In the genomic region with DNA sequence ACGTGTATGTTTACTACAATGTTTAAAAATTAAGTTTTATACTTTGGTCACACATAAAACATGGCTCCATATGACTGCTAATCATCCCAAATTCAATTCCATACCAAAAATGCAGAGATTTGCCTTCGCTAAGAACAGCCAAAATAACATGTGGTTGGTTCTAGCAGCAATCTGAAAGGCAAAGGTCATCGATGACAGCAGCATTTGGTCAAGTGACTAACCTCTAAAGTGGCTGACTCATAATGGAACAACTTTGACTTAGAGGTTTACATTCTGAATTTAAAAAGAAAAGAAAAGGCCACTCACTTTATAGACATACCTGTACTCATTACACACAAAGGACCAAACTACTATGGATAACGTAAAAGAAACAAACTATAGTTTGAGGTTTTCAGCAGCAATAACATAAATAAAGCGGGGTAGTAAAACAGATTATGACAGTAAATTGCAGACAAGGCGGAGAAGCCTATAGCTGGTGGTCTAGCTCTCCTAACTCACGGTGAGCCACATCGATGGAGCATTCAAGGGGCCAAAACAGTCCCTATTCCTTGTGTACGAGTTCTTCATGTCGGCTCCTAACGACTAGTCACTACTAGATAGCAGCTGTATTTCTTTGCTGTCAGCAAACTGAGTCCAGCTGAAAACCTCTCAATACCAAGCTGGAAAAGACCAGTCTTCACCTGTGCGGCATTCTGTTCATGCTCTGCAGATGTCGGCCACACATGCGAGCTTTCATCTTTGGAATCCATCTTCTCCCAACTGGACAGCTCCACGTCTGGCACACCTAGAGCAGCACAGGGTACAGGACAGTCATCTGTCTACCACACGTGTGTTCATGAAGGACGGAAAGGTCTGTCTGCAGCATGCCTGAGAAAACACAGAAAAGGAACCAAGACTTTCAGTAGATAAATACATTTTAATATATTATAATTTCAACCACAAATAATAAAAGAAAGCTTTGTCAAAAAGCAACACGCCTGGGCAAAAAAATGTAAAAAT, we compare ENCODE assay signal across 8 cellular contexts. TPM values are rescaled to one million over a fixed set of nuclear protein-coding genes. Genes with fewer than 3 reads are reported as not detected.
DNase-seq lines count a peak whose midpoint lies in the region; ATAC-seq and TF ChIP-seq lines count a peak whose summit lies in the region.

No MANE protein-coding gene starts in this region.

- H3K4me3 ChIP-seq in ascending aorta, result no peak overlapping the region

- no peaks in the 10 kb centered on the region for H3K4me1 ChIP-seq in ascending aorta

- H3K27ac ChIP-seq in ascending aorta (no peak overlapping the region), substantia nigra (ENCODE audit: low read depth, low read length, poor library complexity, severe bottlenecking) (no peak overlapping the region)

- no peak for TF ChIP-seq EP300 in Ishikawa (IDR thresholded peaks at IDR 0.05; ENCODE audit: borderline replicate concordance)

- ATAC-seq in GM18498 (IDR thresholded peaks at IDR 0.05; ENCODE audit: unreplicated experiment), result peak; percentile 88
- peak; percentile 81 for ATAC-seq in GM21737 (IDR thresholded peaks at IDR 0.05; ENCODE audit: unreplicated experiment)

- no peaks in the 10 kb centered on the region for H3K9me3 ChIP-seq in ascending aorta

- intact Hi-C loops in ascending aorta (cut with DNase I), result no loop called here

- DNase-seq in fibroblast of gingiva (ENCODE audit: low read depth), result peak; percentile 74
- DNase-seq in ascending aorta (ENCODE audit: low spot score in 2 of 2), result no peak
- DNase-seq in cortex of kidney (lab: John Stamatoyannopoulos, UW), result no peak
- DNase-seq in NCI-H1436 (lab: John Stamatoyannopoulos, UW), result no peak
- DNase-seq in substantia nigra (lab: John Stamatoyannopoulos, UW), result no peak

- TF ChIP-seq RAD21 in Ishikawa (IDR thresholded peaks at IDR 0.05; ENCODE audit: low read depth), result no peak

- H3K36me3 ChIP-seq in ascending aorta, result peaks cover 6 to 23% of the 10 kb centered on the region in 2 donors

- TF ChIP-seq CTCF in ascending aorta (IDR thresholded peaks at IDR 0.05), result no peak

- H3K27me3 ChIP-seq in ascending aorta, result no peaks in the 10 kb centered on the region

TF ChIP-seq in Ishikawa, 13 proteins besides CTCF, POLR2A, EP300 and RAD21:
- no peak for TF ChIP-seq EGR1 (IDR thresholded peaks at IDR 0.05)
- TF ChIP-seq, protein P1, sequence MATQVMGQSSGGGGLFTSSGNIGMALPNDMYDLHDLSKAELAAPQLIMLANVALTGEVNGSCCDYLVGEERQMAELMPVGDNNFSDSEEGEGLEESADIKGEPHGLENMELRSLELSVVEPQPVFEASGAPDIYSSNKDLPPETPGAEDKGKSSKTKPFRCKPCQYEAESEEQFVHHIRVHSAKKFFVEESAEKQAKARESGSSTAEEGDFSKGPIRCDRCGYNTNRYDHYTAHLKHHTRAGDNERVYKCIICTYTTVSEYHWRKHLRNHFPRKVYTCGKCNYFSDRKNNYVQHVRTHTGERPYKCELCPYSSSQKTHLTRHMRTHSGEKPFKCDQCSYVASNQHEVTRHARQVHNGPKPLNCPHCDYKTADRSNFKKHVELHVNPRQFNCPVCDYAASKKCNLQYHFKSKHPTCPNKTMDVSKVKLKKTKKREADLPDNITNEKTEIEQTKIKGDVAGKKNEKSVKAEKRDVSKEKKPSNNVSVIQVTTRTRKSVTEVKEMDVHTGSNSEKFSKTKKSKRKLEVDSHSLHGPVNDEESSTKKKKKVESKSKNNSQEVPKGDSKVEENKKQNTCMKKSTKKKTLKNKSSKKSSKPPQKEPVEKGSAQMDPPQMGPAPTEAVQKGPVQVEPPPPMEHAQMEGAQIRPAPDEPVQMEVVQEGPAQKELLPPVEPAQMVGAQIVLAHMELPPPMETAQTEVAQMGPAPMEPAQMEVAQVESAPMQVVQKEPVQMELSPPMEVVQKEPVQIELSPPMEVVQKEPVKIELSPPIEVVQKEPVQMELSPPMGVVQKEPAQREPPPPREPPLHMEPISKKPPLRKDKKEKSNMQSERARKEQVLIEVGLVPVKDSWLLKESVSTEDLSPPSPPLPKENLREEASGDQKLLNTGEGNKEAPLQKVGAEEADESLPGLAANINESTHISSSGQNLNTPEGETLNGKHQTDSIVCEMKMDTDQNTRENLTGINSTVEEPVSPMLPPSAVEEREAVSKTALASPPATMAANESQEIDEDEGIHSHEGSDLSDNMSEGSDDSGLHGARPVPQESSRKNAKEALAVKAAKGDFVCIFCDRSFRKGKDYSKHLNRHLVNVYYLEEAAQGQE (IDR thresholded peaks at IDR 0.05; ENCODE audit: low read depth), result peak; percentile 14; the same call in 1 of the 2 replicates

RNA-seq across cellular contexts. Expression of gene PRDM10, which starts 42.1 kb away (rescaled TPM):
- total RNA-seq in ascending aorta, result 48.1 TPM
